10 cellular contexts compared by ENCODE assay signal in the genomic region with DNA sequence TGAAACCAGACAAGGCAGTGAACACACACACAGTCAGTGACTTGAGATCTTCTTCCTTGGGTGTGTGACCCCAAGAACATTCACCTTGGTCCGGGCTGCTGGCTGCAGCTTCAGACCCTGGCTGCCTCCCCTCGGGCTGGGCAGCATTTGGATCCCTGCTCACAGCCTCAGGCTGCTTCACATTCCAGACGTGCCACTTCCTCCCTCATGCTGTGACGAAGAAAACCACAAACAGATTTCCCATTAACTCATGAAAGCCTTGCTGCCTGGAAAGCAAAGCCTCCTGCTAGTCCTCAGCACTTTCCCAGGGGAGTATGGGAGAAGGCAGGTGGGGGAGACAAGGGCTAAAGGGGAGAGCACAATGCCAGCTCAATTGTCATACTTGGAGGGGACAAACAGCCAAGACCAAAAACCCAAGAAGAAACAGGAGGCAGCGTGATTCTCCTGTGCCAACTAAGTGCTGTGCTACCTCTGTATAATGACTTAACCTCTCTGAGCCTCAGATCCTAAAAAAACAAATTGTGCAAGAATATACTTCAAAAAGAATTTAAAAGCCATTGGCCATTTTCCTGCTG.
DNase-seq lines count a peak whose midpoint lies in the region; ATAC-seq and TF ChIP-seq lines count a peak whose summit lies in the region.
"Had no signal": no experiment of that assay in that cellular context is flagged by ENCODE, and none has a peak within 500 bp of the region (broad histone marks: within the 10 kb centered on the region; RNA-seq: fewer than 3 reads in every experiment).

No MANE protein-coding gene starts in this region.

- peaks cover 21% of the 10 kb centered on the region for H3K4me1 Mint-ChIP-seq in MCF 10A (ENCODE audit: insufficient read depth, unreplicated experiment)

- DNase-seq in AG08395 (ENCODE audit: low spot score) = peak; percentile 89
- DNase-seq in KBM-7 = peak; percentile 7
- peak; percentile 72 for DNase-seq in MCF 10A (ENCODE audit: unreplicated experiment)
- peak in 1 of 2 donors; percentile 34 for DNase-seq in left lung
- DNase-seq in cortex of kidney (lab: John Stamatoyannopoulos, UW) = no peak
- DNase-seq in CD1c-positive myeloid dendritic cell (ENCODE audit: extremely low spot score) = no peak
- DNase-seq in testis = no peak
- DNase-seq: effector memory CD8-positive, alpha-beta T cell; T-helper 9 cell had no signal

- H3K36me3 ChIP-seq in left lung (no peaks in the 10 kb centered on the region), testis (ENCODE audit: low read depth, missing control alignments) (no peaks in the 10 kb centered on the region)

- 36 to 37% methylated on average over 3 to 5 of the region's 5 CpGs for WGBS in testis, 2 donors

- H3K4me3 ChIP-seq in left lung (no peak overlapping the region), testis (no peak overlapping the region)

- H3K27me3 Mint-ChIP-seq in MCF 10A (ENCODE audit: insufficient read depth, unreplicated experiment) = no peaks in the 10 kb centered on the region

- POLR2A ChIA-PET in MCF 10A (lab: Yijun Ruan, JAX) = no interaction called here

- BruUV-seq in MCF 10A (replicated peaks; lab: Mats Ljungman, UMichigan) = no TSS peak

- ATAC-seq in left lung = peak; percentile 90
- ATAC-seq in HG03439 (IDR thresholded peaks at IDR 0.05; ENCODE audit: unreplicated experiment) = no peak
- ATAC-seq: effector memory CD8-positive, alpha-beta T cell had no signal

- peak overlapping the region; percentile 52 for H3K27ac Mint-ChIP-seq in MCF 10A (ENCODE audit: low read depth, unreplicated experiment)
- H3K27ac Mint-ChIP-seq: effector memory CD8-positive, alpha-beta T cell had no signal

- TF ChIP-seq CTCF in MCF 10A (IDR thresholded peaks at IDR 0.05; ENCODE audit: unreplicated experiment) (no peak), left lung (IDR thresholded peaks at IDR 0.05) (no peak), testis (IDR thresholded peaks at IDR 0.05) (no peak)

- no peak overlapping the region for H3K4me3 Mint-ChIP-seq in MCF 10A (ENCODE audit: unreplicated experiment)
- H3K4me3 Mint-ChIP-seq: effector memory CD8-positive, alpha-beta T cell had no signal

- H3K27ac ChIP-seq in left lung = no peak overlapping the region
- H3K27ac ChIP-seq in testis = no peak overlapping the region

- peaks cover 13 to 16% of the 10 kb centered on the region in 2 donors for H3K4me1 ChIP-seq in left lung
- peaks cover 4% of the 10 kb centered on the region for H3K4me1 ChIP-seq in testis

- H3K9me3 Mint-ChIP-seq in MCF 10A (ENCODE audit: unreplicated experiment) = no peaks in the 10 kb centered on the region

- H3K27me3 ChIP-seq in left lung (no peaks in the 10 kb centered on the region), testis (no peaks in the 10 kb centered on the region)

- CTCF ChIA-PET in MCF 10A (lab: Yijun Ruan, JAX) = interaction anchor here (0.7 kb wide), 1 partner anchor 400 kb away, joined by 3 read pairs; no protein-coding TSS in a partner anchor

- TF ChIP-seq POLR2A in testis (IDR thresholded peaks at IDR 0.05) = no peak

- in situ Hi-C loops in KBM-7 (cut with MboI; ENCODE audit: low pct_unique_long_range_greater_than_20kb, low sequenced_read_pairs) = no loop called here

- H3K36me3 Mint-ChIP-seq in MCF 10A (ENCODE audit: insufficient read depth, unreplicated experiment) = peaks cover 5% of the 10 kb centered on the region

- H3K9me3 ChIP-seq in left lung (no peaks in the 10 kb centered on the region), testis (no peaks in the 10 kb centered on the region)

- intact Hi-C loops in MCF 10A (cut with micrococcal nuclease) (loop anchor here (10.0 kb wide), 1 partner anchor 1439 kb away; no protein-coding TSS in a partner anchor), left lung (cut with DNase I) (loop anchor here in 1 of 2 donors (10.0 kb wide), 1 partner anchor 409 kb away; no protein-coding TSS in a partner anchor), testis (cut with DNase I; ENCODE audit: low total_unique reads) (no loop called here)

Comparison
In these comparisons a context has a peak if more than half of its experiments do, and no peak if none do; other contexts are left out.
1. DNase-seq: peak in AG08395 (single experiment), KBM-7 (single experiment) and MCF 10A (single experiment); none in cortex of kidney (single experiment), CD1c-positive myeloid dendritic cell (single experiment) and testis (single experiment).